Comparison of ENCODE assay signal across 8 cellular contexts in genomic region chr9:99253134-99253533, GRCh38. TPM values are rescaled to one million over a fixed set of nuclear protein-coding genes. Genes with fewer than 3 reads are reported as not detected.
DNase-seq lines count a peak whose midpoint lies in the region; ATAC-seq and TF ChIP-seq lines count a peak whose summit lies in the region.

No MANE protein-coding gene starts in this region.

- no peaks in the 10 kb centered on the region for H3K27me3 ChIP-seq in CD4-positive, alpha-beta memory T cell (ENCODE audit: insufficient read depth, low read length)

- no peak overlapping the region for H3K27ac ChIP-seq in CD4-positive, alpha-beta memory T cell (ENCODE audit: low read depth, low read length)

- no peaks in the 10 kb centered on the region for H3K36me3 ChIP-seq in CD4-positive, alpha-beta memory T cell (ENCODE audit: insufficient read depth, low read length)

- H3K9me3 Mint-ChIP-seq in activated CD4-positive, alpha-beta T cell treated with anti-CD3 and anti-CD28 coated beads for 36 hours (ENCODE audit: low read depth): no peaks in the 10 kb centered on the region
- no peaks in the 10 kb centered on the region for H3K9me3 Mint-ChIP-seq in CD4-positive, alpha-beta memory T cell

- CTCF ChIA-PET in activated CD4-positive, alpha-beta T cell treated with anti-CD3 and anti-CD28 coated beads for 36 hours (lab: Charles Lee): interaction anchor here (1.3 kb wide), 1 partner anchor 9 kb away, joined by 3 read pairs; no protein-coding TSS in a partner anchor
- CTCF ChIA-PET in CD4-positive, alpha-beta memory T cell (lab: Charles Lee; ENCODE audit: partially characterized antibody): no interaction called here

- H3K36me3 Mint-ChIP-seq in activated CD4-positive, alpha-beta T cell treated with anti-CD3 and anti-CD28 coated beads for 36 hours (ENCODE audit: low read depth): no peaks in the 10 kb centered on the region
- H3K36me3 Mint-ChIP-seq in CD4-positive, alpha-beta memory T cell: no peaks in the 10 kb centered on the region

- peak; percentile 67 for ATAC-seq in activated CD4-positive, alpha-beta T cell treated with anti-CD3 and anti-CD28 coated beads for 36 hours
- peak; percentile 32 for ATAC-seq in GM21786 (IDR thresholded peaks at IDR 0.05; ENCODE audit: unreplicated experiment)
- peak; percentile 42 for ATAC-seq in HG03521 (IDR thresholded peaks at IDR 0.05; ENCODE audit: unreplicated experiment)
- ATAC-seq in omental fat pad (ENCODE audit: low FRiP score): no peak

- POLR2A ChIA-PET in activated CD4-positive, alpha-beta T cell treated with anti-CD3 and anti-CD28 coated beads for 36 hours (lab: Charles Lee): interaction anchor here (1.3 kb wide), 1 partner anchor 31 kb away, joined by 5 read pairs; the partner anchor contains the start of genes ALG2 and SEC61B
- POLR2A ChIA-PET in CD4-positive, alpha-beta memory T cell (lab: Charles Lee; ENCODE audit: partially characterized antibody): no interaction called here

- peak; percentile 74 for DNase-seq in activated CD4-positive, alpha-beta T cell treated with anti-CD3 and anti-CD28 coated beads for 36 hours
- DNase-seq in activated CD4-positive, alpha-beta T cell treated with anti-CD3 and anti-CD28 coated beads, Interleukin-2, amount 50 U/mL, for 1 hour: no peak
- DNase-seq in myocyte (ENCODE audit: low read depth) (peak; percentile 46), ecto neural progenitor cell (ENCODE audit: low spot score) (no peak), omental fat pad (ENCODE audit: low spot score) (no peak)
- no peak for DNase-seq in CD4-positive, alpha-beta memory T cell

- H3K4me1 ChIP-seq in CD4-positive, alpha-beta memory T cell (ENCODE audit: insufficient read depth, low read length): peaks cover 12% of the 10 kb centered on the region

- intact Hi-C loops in activated CD4-positive, alpha-beta T cell treated with anti-CD3 and anti-CD28 coated beads for 36 hours (cut with DNase I, micrococcal nuclease): loop anchor here (1.0 to 10.0 kb wide), 9 partner anchors 14 to 996 kb away; partner anchors contain the start of genes ERP44 (in 1 of the 2), INVS (in 1 of the 2), SEC61B (in 1 of the 2) and STX17 (in 1 of the 2)
- intact Hi-C loops in CD4-positive, alpha-beta memory T cell (cut with micrococcal nuclease): no loop called here

- no peak for TF ChIP-seq CTCF in omental fat pad (IDR thresholded peaks at IDR 0.05)

- no peak overlapping the region for H3K4me3 ChIP-seq in CD4-positive, alpha-beta memory T cell (ENCODE audit: low read length in 2 of 2)

- peaks cover 56% of the 10 kb centered on the region for H3K4me1 Mint-ChIP-seq in activated CD4-positive, alpha-beta T cell treated with anti-CD3 and anti-CD28 coated beads for 36 hours
- H3K4me1 Mint-ChIP-seq in CD4-positive, alpha-beta memory T cell: peaks cover 6 to 19% (median 12%) of the 10 kb centered on the region in 4 donors

- H3K4me3 Mint-ChIP-seq in activated CD4-positive, alpha-beta T cell treated with anti-CD3 and anti-CD28 coated beads for 36 hours: peak overlapping the region; percentile 58
- peak overlapping the region in 2 of 8 donors; percentile 41 to 57 for H3K4me3 Mint-ChIP-seq in CD4-positive, alpha-beta memory T cell

- H3K27me3 Mint-ChIP-seq in activated CD4-positive, alpha-beta T cell treated with anti-CD3 and anti-CD28 coated beads for 36 hours: peaks cover 5% of the 10 kb centered on the region
- no peaks in the 10 kb centered on the region for H3K27me3 Mint-ChIP-seq in CD4-positive, alpha-beta memory T cell

- peak overlapping the region; percentile 95 for H3K27ac Mint-ChIP-seq in activated CD4-positive, alpha-beta T cell treated with anti-CD3 and anti-CD28 coated beads for 36 hours
- H3K27ac Mint-ChIP-seq in CD4-positive, alpha-beta memory T cell: peak overlapping the region in 2 of 7 donors; percentile 47 to 55

- no peaks in the 10 kb centered on the region for H3K9me3 ChIP-seq in CD4-positive, alpha-beta memory T cell (ENCODE audit: control insufficient read depth in 1 of 2, low read length in 2 of 2)

RNA-seq across cellular contexts. Expression of gene SEC61B, which starts 31.1 kb away (rescaled TPM):
- total RNA-seq in activated CD4-positive, alpha-beta T cell treated with anti-CD3 and anti-CD28 coated beads for 36 hours: 100 to 1,000 TPM in 1 of 2 experiments, 10 to 100 TPM in 1; 81.0 to 139 TPM
- total RNA-seq in myocyte: 36.4 and 41.2 TPM in 2 replicates
- polyA plus RNA-seq in myocyte (2012): 238 TPM
- total RNA-seq in CD4-positive, alpha-beta memory T cell: 100 to 1,000 TPM; 101 to 106 TPM
- polyA plus RNA-seq in CD4-positive, alpha-beta memory T cell: 100 to 1,000 TPM; 389 to 532 TPM
- 100 to 1,000 TPM in 3 of 4 donors, 10 to 100 TPM in 1; 68.7 to 149 (median 134) TPM for total RNA-seq in omental fat pad

RNA-seq across cellular contexts. Expression of gene ALG2, which starts 31.4 kb away (rescaled TPM):
- total RNA-seq in activated CD4-positive, alpha-beta T cell treated with anti-CD3 and anti-CD28 coated beads for 36 hours: 10 to 100 TPM; 22.8 to 31.1 TPM
- total RNA-seq in myocyte (23.3 and 28.3 TPM in 2 replicates), omental fat pad (10 to 100 TPM; 29.6 to 62.9 (median 44.5) TPM)
- 27.6 TPM for polyA plus RNA-seq in myocyte (2012)
- 10 to 100 TPM; 39.1 to 39.8 TPM for total RNA-seq in CD4-positive, alpha-beta memory T cell
- 10 to 100 TPM; 35.3 to 36.8 TPM for polyA plus RNA-seq in CD4-positive, alpha-beta memory T cell

Comparison
In these comparisons a context has a peak if more than half of its experiments do, and no peak if none do; other contexts are left out.
1. DNase-seq: peak in activated CD4-positive, alpha-beta T cell treated with anti-CD3 and anti-CD28 coated beads for 36 hours (single experiment) and myocyte (single experiment); none in activated CD4-positive, alpha-beta T cell treated with anti-CD3 and anti-CD28 coated beads, Interleukin-2, amount 50 U/mL, for 1 hour (single experiment), CD4-positive, alpha-beta memory T cell (0 of 5), ecto neural progenitor cell (single experiment) and omental fat pad (single experiment).